ENCODE assay signal across 17 cellular contexts in genomic region chr19:7670790-7671189, GRCh38. TPM values are rescaled to one million over a fixed set of nuclear protein-coding genes. Genes with fewer than 3 reads are reported as not detected.
DNase-seq lines count a peak whose midpoint lies in the region; ATAC-seq and TF ChIP-seq lines count a peak whose summit lies in the region.
"Had no signal": no experiment of that assay in that cellular context is flagged by ENCODE, and none has a peak within 500 bp of the region (broad histone marks: within the 10 kb centered on the region; RNA-seq: fewer than 3 reads in every experiment).

No MANE protein-coding gene starts in this region.

- DNase-seq in activated T-cell treated with anti-CD3 and anti-CD28 coated beads, Interleukin-2, amount 50 U/mL, for 24 hours = no peak
- DNase-seq in activated T-cell treated with anti-CD3 and anti-CD28 coated beads for 4 hours (no peak), T-cell (no peak), glutamatergic neuron (no peak), osteoblast (ENCODE audit: insufficient read length, low spot score, missing footprints) (peak; percentile 62), coronary artery (ENCODE audit: low spot score) (no peak), NAMALWA (ENCODE audit: low spot score) (no peak)
- DNase-seq: activated CD4-positive, alpha-beta T cell treated with anti-CD3 and anti-CD28 coated beads, Interleukin-2, amount 50 U/mL, for 1 hour; foreskin keratinocyte; mucosa of descending colon; NCI-H187; NCI-H526 treated with DMSO at 0.1 percent for 48 hours had no signal

- H3K4me2 ChIP-seq in osteoblast (ENCODE audit: insufficient read depth, low read length) = no peak overlapping the region

- H3K4me1 ChIP-seq in osteoblast (ENCODE audit: insufficient read depth, low read length) = no peaks in the 10 kb centered on the region
- H3K4me1 ChIP-seq: foreskin keratinocyte had no signal

- H3K4me1 Mint-ChIP-seq in activated T-cell treated with anti-CD3 and anti-CD28 coated beads, Interleukin-2, amount 50 U/mL, for 24 hours (ENCODE audit: low read depth) = peaks cover 23% of the 10 kb centered on the region
- H3K4me1 Mint-ChIP-seq in T-cell (peaks cover 22 to 31% (median 22%) of the 10 kb centered on the region in 3 donors), glutamatergic neuron (ENCODE audit: low read depth, unreplicated experiment) (peaks cover 4% of the 10 kb centered on the region)

- no peak overlapping the region for H3K27ac Mint-ChIP-seq in activated T-cell treated with anti-CD3 and anti-CD28 coated beads, Interleukin-2, amount 50 U/mL, for 24 hours
- H3K27ac Mint-ChIP-seq in T-cell = no peak overlapping the region
- no peak overlapping the region for H3K27ac Mint-ChIP-seq in glutamatergic neuron (ENCODE audit: unreplicated experiment)

- H3K4me3 ChIP-seq in osteoblast (ENCODE audit: insufficient read depth, low read length) (no peak overlapping the region), coronary artery (no peak overlapping the region)
- H3K4me3 ChIP-seq: mucosa of descending colon had no signal

- no peaks in the 10 kb centered on the region for H3K79me2 ChIP-seq in osteoblast (ENCODE audit: insufficient read depth, low read length)

- CTCF ChIA-PET in T-cell (lab: Charles Lee) = no interaction called here

- no peak overlapping the region for H2AFZ ChIP-seq in osteoblast (ENCODE audit: low read length)

- no peak overlapping the region for H3K27ac ChIP-seq in osteoblast (ENCODE audit: low read depth, low read length)
- no peak overlapping the region for H3K27ac ChIP-seq in coronary artery
- H3K27ac ChIP-seq: foreskin keratinocyte had no signal

- H3K36me3 Mint-ChIP-seq in activated T-cell treated with anti-CD3 and anti-CD28 coated beads, Interleukin-2, amount 50 U/mL, for 24 hours (ENCODE audit: low read depth) = no peaks in the 10 kb centered on the region
- no peaks in the 10 kb centered on the region for H3K36me3 Mint-ChIP-seq in T-cell
- H3K36me3 Mint-ChIP-seq in glutamatergic neuron (ENCODE audit: unreplicated experiment) = peaks cover 10% of the 10 kb centered on the region

- TF ChIP-seq CTCF in glutamatergic neuron (IDR thresholded peaks at IDR 0.05; ENCODE audit: partially characterized antibody, unreplicated experiment) = no peak
- TF ChIP-seq CTCF in osteoblast (IDR thresholded peaks at IDR 0.05; ENCODE audit: extremely low read depth, low read depth, low read length) = no peak
- TF ChIP-seq CTCF in coronary artery (IDR thresholded peaks at IDR 0.05) = no peak

- no peaks in the 10 kb centered on the region for H3K9me3 Mint-ChIP-seq in activated T-cell treated with anti-CD3 and anti-CD28 coated beads, Interleukin-2, amount 50 U/mL, for 24 hours
- H3K9me3 Mint-ChIP-seq in T-cell (no peaks in the 10 kb centered on the region), glutamatergic neuron (ENCODE audit: unreplicated experiment) (no peaks in the 10 kb centered on the region)

- ATAC-seq in T-cell (replicated peaks in 1 of 4) (peak in 1 of 4 experiments; percentile 71), GM21528 (IDR thresholded peaks at IDR 0.05; ENCODE audit: low FRiP score, unreplicated experiment) (no peak)
- ATAC-seq: foreskin keratinocyte, HCT116 had no signal

- no peaks in the 10 kb centered on the region for H3K27me3 ChIP-seq in osteoblast (ENCODE audit: insufficient read depth, low read length)

- POLR2A ChIA-PET in T-cell (lab: Charles Lee) = interaction anchor here in 1 of 2 donors (0.6 kb wide), 1 partner anchor 135 kb away, joined by 4 read pairs; no protein-coding TSS in a partner anchor

- H3K9me3 ChIP-seq in osteoblast (ENCODE audit: low read depth, low read length) = no peaks in the 10 kb centered on the region
- H3K9me3 ChIP-seq: mucosa of descending colon had no signal

- H3K4me3 Mint-ChIP-seq in activated T-cell treated with anti-CD3 and anti-CD28 coated beads, Interleukin-2, amount 50 U/mL, for 24 hours = peak overlapping the region; percentile 54
- peak overlapping the region; percentile 49 to 72 (median 58) for H3K4me3 Mint-ChIP-seq in T-cell
- H3K4me3 Mint-ChIP-seq in glutamatergic neuron (ENCODE audit: unreplicated experiment) = peak overlapping the region; percentile 75

- peaks cover 64% of the 10 kb centered on the region for H3K27me3 Mint-ChIP-seq in activated T-cell treated with anti-CD3 and anti-CD28 coated beads, Interleukin-2, amount 50 U/mL, for 24 hours
- H3K27me3 Mint-ChIP-seq in T-cell (peaks cover 26 to 38% of the 10 kb centered on the region in 2 donors), glutamatergic neuron (ENCODE audit: unreplicated experiment) (peaks cover 14% of the 10 kb centered on the region)

- H3K36me3 ChIP-seq in osteoblast (ENCODE audit: insufficient read depth, low read length) = no peaks in the 10 kb centered on the region
- H3K36me3 ChIP-seq: spleen had no signal

- H4K20me1 ChIP-seq in osteoblast (ENCODE audit: insufficient read depth, low read length) = no peaks in the 10 kb centered on the region

RNA-seq across cellular contexts. Expression of gene RETN, which starts 1.9 kb away (rescaled TPM):
- total RNA-seq in T-cell (1 to 10 TPM in 1 of 5 donors, not detected in 4; 1.6 TPM), glutamatergic neuron (ENCODE audit: unreplicated experiment) (not detected), osteoblast (not detected in 2 replicates)
- total RNA-seq: bronchial epithelial cell; foreskin keratinocyte; mucosa of descending colon; T-helper 1 cell treated with Interleukin-12 subunit alpha and Interleukin-12 subunit beta and Interleukin-4 antibody, amounts not matched to agents 30 ng/mL and 1 ng/mL, for 36 hours had no signal

RNA-seq across cellular contexts. Expression of gene MCEMP1, which starts 6.1 kb away (rescaled TPM):
- under 1 TPM in 1 of 5 donors, not detected in 4; 0.26 TPM for total RNA-seq in T-cell
- total RNA-seq in glutamatergic neuron (ENCODE audit: unreplicated experiment) = not detected
- not detected in 2 replicates for total RNA-seq in osteoblast
- total RNA-seq: bronchial epithelial cell; foreskin keratinocyte; T-helper 1 cell treated with Interleukin-12 subunit alpha and Interleukin-12 subunit beta and Interleukin-4 antibody, amounts not matched to agents 30 ng/mL and 1 ng/mL, for 36 hours had no signal

RNA-seq across cellular contexts. Expression of gene TRAPPC5, which starts 9.8 kb away (rescaled TPM):
- total RNA-seq in T-cell = 10 to 100 TPM; 39.2 to 75.3 (median 69.4) TPM
- total RNA-seq in glutamatergic neuron (ENCODE audit: unreplicated experiment) = 142 TPM
- total RNA-seq in osteoblast = 23.3 and 26.4 TPM in 2 replicates

RNA-seq across cellular contexts. Expression of gene FCER2, which starts 31.1 kb away (rescaled TPM):
- total RNA-seq in T-cell (1 to 10 TPM in 3 of 5 donors, under 1 TPM in 2; 0.90 to 2.5 (median 1.2) TPM), glutamatergic neuron (ENCODE audit: unreplicated experiment) (not detected), osteoblast (not detected in 2 replicates)
- total RNA-seq: bronchial epithelial cell; foreskin keratinocyte; T-helper 1 cell treated with Interleukin-12 subunit alpha and Interleukin-12 subunit beta and Interleukin-4 antibody, amounts not matched to agents 30 ng/mL and 1 ng/mL, for 36 hours had no signal

RNA-seq across cellular contexts. Expression of gene STXBP2, which starts 33.9 kb away (rescaled TPM):
- total RNA-seq in T-cell (100 to 1,000 TPM; 185 to 229 (median 228) TPM), glutamatergic neuron (ENCODE audit: unreplicated experiment) (32.8 TPM), osteoblast (1.2 and 3.3 TPM in 2 replicates)
